In genomic region chr5:144886668-144887067, GRCh38 we compare ENCODE assay signal across 26 cellular contexts.
"Had no signal": no experiment of that assay in that cellular context is flagged by ENCODE, and none has a peak within 500 bp of the region (broad histone marks: within the 10 kb centered on the region; RNA-seq: fewer than 3 reads in every experiment).

No MANE protein-coding gene starts in this region.

- ATAC-seq: naive thymus-derived CD4-positive, alpha-beta T cell; natural killer cell; psoas muscle; right cardiac atrium; sciatic nerve; stimulated activated memory B cell treated with anti-CD40 and anti-IgM and Interleukin-4, amounts not matched to agents 10 μg/mL and 1 μg/mL and 100 μg/mL, for 72 hours; upper lobe of right lung had no signal

- H2AFZ ChIP-seq: neural progenitor cell, parathyroid adenoma had no signal

- H3K27me3 ChIP-seq: neural progenitor cell, ovary, spleen, stomach, thyroid gland, transverse colon, upper lobe of right lung, uterus had no signal

- H3K4me3 ChIP-seq: neural progenitor cell, ovary, psoas muscle, skin epidermis, smooth muscle cell, spleen, stomach, thoracic aorta, thyroid gland, transverse colon, upper lobe of right lung, uterus had no signal

- H3K4me1 ChIP-seq: neural progenitor cell, parathyroid adenoma, psoas muscle, spleen, stomach, thyroid gland, transverse colon, upper lobe of right lung, uterus had no signal

- H3K36me3 ChIP-seq: neural progenitor cell, ovary, spleen, stomach, thoracic aorta, thyroid gland, transverse colon, upper lobe of right lung, uterus had no signal

- H3K9me3 ChIP-seq: ovary, psoas muscle, thoracic aorta, thyroid gland, transverse colon, upper lobe of right lung, uterus had no signal

- H3K27ac ChIP-seq: neural progenitor cell, ovary, parathyroid adenoma, psoas muscle, skin epidermis, spleen, stomach, thoracic aorta, thyroid gland, transverse colon, upper lobe of right lung, uterus had no signal

- H3K4me2 ChIP-seq: neural progenitor cell, smooth muscle cell had no signal

- H3K9ac ChIP-seq: neural progenitor cell, parathyroid adenoma had no signal

- H3K79me2 ChIP-seq: parathyroid adenoma had no signal

- DNase-seq: naive thymus-derived CD4-positive, alpha-beta T cell; natural killer cell; occipital lobe; ovary; posterior cingulate gyrus; psoas muscle; right cardiac atrium; spleen; stimulated activated CD4-positive, alpha-beta T cell treated with anti-CD3 and anti-CD28 coated beads, Interleukin-12 subunit alpha, Interleukin-12 subunit beta, amount 100 ng/mL, for 4 hours; stimulated activated CD4-positive, alpha-beta T cell treated with anti-CD3 and anti-CD28 coated beads, Interleukin-1b, Interleukin-23, amount 100 ng/mL, for 48 hours; stimulated activated CD4-positive, alpha-beta T cell treated with anti-CD3 and anti-CD28 coated beads, Interleukin-4, amount 100 ng/mL, for 1 hour; stimulated activated CD4-positive, alpha-beta T cell treated with anti-CD3 and anti-CD28 coated beads, Interleukin-4, amount 100 ng/mL, for 4 hours; stimulated activated CD8-positive, alpha-beta memory T cell treated with anti-CD3 and anti-CD28 coated beads, Interleukin-4, amount 100 ng/mL, for 48 hours; stimulated activated naive CD4-positive, alpha-beta T cell treated with Interleukin-2 at 50 U/mL for 16 hours; stomach; thyroid gland; transverse colon; upper lobe of right lung; uterus had no signal
